In genomic region chr6:13733178-13733851, GRCh38 we compare ENCODE assay signal across 2 cellular contexts.
TF ChIP-seq lines count a peak whose summit lies in the region.

No MANE protein-coding gene starts in this region.

TF ChIP-seq in GM23338, 12 proteins besides CTCF, POLR2A, EP300 and RAD21 (continued from another document):
- TF ChIP-seq ZNF462 (CRISPR knock-in tag; IDR thresholded peaks at IDR 0.05) (no peak), ZNF331 (CRISPR knock-in tag; IDR thresholded peaks at IDR 0.05; ENCODE audit: low read depth) (no peak), REST (IDR thresholded peaks at IDR 0.05; ENCODE audit: unreplicated experiment) (no peak), EZH2phosphoT487 (IDR thresholded peaks at IDR 0.05; ENCODE audit: unreplicated experiment) (no peak), ZNF114 (CRISPR knock-in tag; IDR thresholded peaks at IDR 0.05) (no peak), ETS1 (IDR thresholded peaks at IDR 0.05) (no peak), POLR2AphosphoS5 (IDR thresholded peaks at IDR 0.05; ENCODE audit: low read depth) (no peak), STAT1 (IDR thresholded peaks at IDR 0.05; ENCODE audit: unreplicated experiment) (no peak), CREB1 (CRISPR knock-in tag; IDR thresholded peaks at IDR 0.05; ENCODE audit: low read depth) (no peak), NANOG (IDR thresholded peaks at IDR 0.05; ENCODE audit: borderline replicate concordance) (no peak), JUNB (IDR thresholded peaks at IDR 0.05; ENCODE audit: unreplicated experiment) (no peak)

TF ChIP-seq in SK-N-SH treated with all-trans-retinoic acid at 6 μM for 48 hours, 23 proteins besides CTCF, POLR2A, EP300 and RAD21 (continued from another document):
- TF ChIP-seq POU6F1 (CRISPR knock-in tag; IDR thresholded peaks at IDR 0.05; ENCODE audit: borderline replicate concordance, low read depth) (no peak), RARB (CRISPR knock-in tag; IDR thresholded peaks at IDR 0.05) (no peak), CREB5 (CRISPR knock-in tag; IDR thresholded peaks at IDR 0.05; ENCODE audit: low read depth) (no peak), ZNF70 (CRISPR knock-in tag; IDR thresholded peaks at IDR 0.05) (no peak), TCF4 (CRISPR knock-in tag; IDR thresholded peaks at IDR 0.05; ENCODE audit: borderline replicate concordance) (no peak), TOX (CRISPR knock-in tag; IDR thresholded peaks at IDR 0.05; ENCODE audit: borderline replicate concordance) (no peak), TSHZ2 (CRISPR knock-in tag; IDR thresholded peaks at IDR 0.05) (no peak)
